Comparison of ENCODE assay signal across 27 cellular contexts in genomic region chr10:45202242-45202641, GRCh38.
"Had no signal": no experiment of that assay in that cellular context is flagged by ENCODE, and none has a peak within 500 bp of the region (broad histone marks: within the 10 kb centered on the region; RNA-seq: fewer than 3 reads in every experiment).

No MANE protein-coding gene starts in this region.

- FAIRE-seq: colon, endometrium, endothelial cell of umbilical vein, frontal cortex had no signal

- H3K4me1 ChIP-seq: colonic mucosa, esophagus muscularis mucosa, esophagus squamous epithelium, foreskin keratinocyte, gastrocnemius medialis, gastroesophageal sphincter, heart left ventricle, heart right ventricle had no signal

- H3K27ac ChIP-seq: colonic mucosa, coronary artery, dorsolateral prefrontal cortex, epithelial cell of prostate, esophagus muscularis mucosa, esophagus squamous epithelium, foreskin keratinocyte, gastrocnemius medialis, gastroesophageal sphincter, heart left ventricle, heart right ventricle had no signal

- H3K4me3 ChIP-seq: colonic mucosa, coronary artery, dorsolateral prefrontal cortex, esophagus muscularis mucosa, esophagus squamous epithelium, gastrocnemius medialis, gastroesophageal sphincter, heart left ventricle, heart right ventricle had no signal

- ATAC-seq: effector memory CD8-positive, alpha-beta T cell; esophagus mucosa; foreskin keratinocyte; gastrocnemius medialis; gastroesophageal sphincter; heart left ventricle; heart right ventricle had no signal

- H3K27me3 ChIP-seq: colonic mucosa, gastrocnemius medialis had no signal

- H3K9me3 ChIP-seq: colonic mucosa, esophagus muscularis mucosa, esophagus squamous epithelium, gastrocnemius medialis, gastroesophageal sphincter, heart left ventricle, heart right ventricle had no signal

- DNase-seq: colonic mucosa; cortex of kidney; dermis blood vessel endothelial cell; dorsolateral prefrontal cortex; effector CD8-positive, alpha-beta T cell; effector memory CD4-positive, alpha-beta T cell; effector memory CD8-positive, alpha-beta T cell; endodermal cell; erythroblast; esophagus squamous epithelium; foreskin fibroblast; foreskin keratinocyte; foreskin melanocyte; gastrocnemius medialis; glutamatergic neuron; head of caudate nucleus; heart left ventricle; heart right ventricle had no signal

- H3K36me3 ChIP-seq: colonic mucosa, esophagus muscularis mucosa, esophagus squamous epithelium, gastrocnemius medialis, gastroesophageal sphincter, heart left ventricle, heart right ventricle had no signal
